6 cellular contexts compared by ENCODE assay signal in the genomic region with DNA sequence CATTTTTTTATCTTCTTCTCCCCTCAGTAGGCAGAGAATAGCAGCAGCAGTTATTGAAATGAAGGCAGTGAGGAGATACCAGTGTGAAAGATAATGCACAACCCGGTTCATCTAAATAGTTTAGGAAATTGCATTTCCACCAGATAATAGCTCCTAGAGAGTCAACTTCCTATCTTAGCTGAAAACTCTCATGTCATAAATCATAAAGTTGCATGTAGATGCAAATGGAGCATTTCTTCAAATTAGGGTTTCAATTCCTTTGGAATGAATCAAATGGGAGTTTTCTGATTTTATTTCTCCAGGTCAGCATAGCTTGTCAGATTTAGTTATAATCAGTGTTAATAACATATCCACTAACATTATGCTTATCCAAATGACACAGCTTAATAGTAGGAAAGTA.
"Had no signal": no experiment of that assay in that cellular context is flagged by ENCODE, and none has a peak within 500 bp of the region (broad histone marks: within the 10 kb centered on the region; RNA-seq: fewer than 3 reads in every experiment).

No MANE protein-coding gene starts in this region.

- H3K4me3 ChIP-seq: K562 had no signal

- ATAC-seq: HepG2, K562 had no signal

- DNase-seq: IMR-90, KBM-7, KG1 had no signal

- H3K27ac ChIP-seq: HL-60 had no signal
